Comparison of ENCODE assay signal across 11 cellular contexts in the genomic region with DNA sequence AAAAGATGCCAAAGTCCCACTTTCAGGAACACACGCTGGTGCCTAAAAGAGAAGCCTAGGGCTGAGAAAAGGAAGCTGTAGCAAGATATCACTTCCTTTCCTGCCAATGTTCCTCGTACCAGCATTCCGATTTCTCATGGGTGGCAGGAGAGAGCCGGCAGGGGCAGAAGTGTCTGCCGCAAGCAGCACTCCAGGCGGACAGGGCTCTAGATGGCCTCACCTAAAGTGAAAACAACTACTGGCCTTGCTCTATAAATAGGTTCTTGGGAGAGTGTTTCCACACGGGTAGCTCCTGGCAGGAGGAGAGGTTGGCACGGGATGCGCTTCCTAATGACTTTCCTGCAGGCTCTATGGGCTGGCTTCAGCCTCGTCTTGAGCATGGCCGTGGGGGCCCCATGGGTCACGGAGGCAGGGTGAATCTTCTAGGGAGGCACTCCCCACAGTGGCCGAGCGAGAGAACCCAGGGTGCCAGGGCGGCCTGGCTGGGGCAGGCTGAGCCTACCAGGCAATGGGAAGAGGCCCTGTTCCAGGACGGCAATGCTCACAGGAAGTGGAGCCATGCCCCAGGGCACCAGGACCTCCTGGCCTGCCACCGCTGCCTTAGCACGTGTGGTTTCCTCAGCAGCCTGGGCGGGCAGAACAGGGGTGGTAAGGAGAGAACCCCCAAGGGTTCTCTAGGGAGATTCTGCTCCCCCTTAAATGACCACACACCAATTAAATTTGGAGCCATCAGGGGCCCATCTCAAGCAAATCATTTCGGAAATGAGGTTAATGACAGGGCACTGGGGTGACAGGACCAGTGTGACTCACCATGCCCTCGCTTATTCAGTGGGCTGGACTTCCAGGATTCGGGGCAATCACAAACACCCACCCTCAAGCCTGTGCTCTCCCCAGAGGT. TPM values are rescaled to one million over a fixed set of nuclear protein-coding genes. Genes with fewer than 3 reads are reported as not detected.
DNase-seq lines count a peak whose midpoint lies in the region; ATAC-seq and TF ChIP-seq lines count a peak whose summit lies in the region.
"Had no signal": no experiment of that assay in that cellular context is flagged by ENCODE, and none has a peak within 500 bp of the region (broad histone marks: within the 10 kb centered on the region; RNA-seq: fewer than 3 reads in every experiment).

No MANE protein-coding gene starts in this region.

- no peak overlapping the region for H3K4ac ChIP-seq in mesendoderm (ENCODE audit: low read depth, low read length)

- H3K4me1 Mint-ChIP-seq in T-cell = peaks cover 0 to 11% (median 3%) of the 10 kb centered on the region in 3 donors

- intact Hi-C loops in dorsolateral prefrontal cortex (cut with DNase I) = no loop called here
- intact Hi-C loops in thyroid gland (cut with DNase I) = no loop called here

- no peaks in the 10 kb centered on the region for H3K9me3 Mint-ChIP-seq in T-cell

- H3K9me3 ChIP-seq in SK-N-MC (ENCODE audit: low read depth, low read length) (no peaks in the 10 kb centered on the region), thyroid gland (no peaks in the 10 kb centered on the region)
- H3K9me3 ChIP-seq: colonic mucosa had no signal

- no peak overlapping the region for H2BK15ac ChIP-seq in mesendoderm (replicated peaks; ENCODE audit: low read depth)

- no peak overlapping the region for H3K9ac ChIP-seq in SK-N-MC (ENCODE audit: insufficient read length)
- H3K9ac ChIP-seq in mesendoderm (ENCODE audit: low read length) = no peak overlapping the region

- no peak overlapping the region for H3K18ac ChIP-seq in mesendoderm (ENCODE audit: low read length)

- H4K8ac ChIP-seq in mesendoderm (ENCODE audit: low read depth, low read length) = no peak overlapping the region

- no peak overlapping the region for H2BK5ac ChIP-seq in mesendoderm (ENCODE audit: low read length)

- no peaks in the 10 kb centered on the region for H3K79me1 ChIP-seq in mesendoderm (ENCODE audit: low read length)

- H3K4me1 ChIP-seq in thyroid gland (peaks cover 19 to 22% of the 10 kb centered on the region in 2 donors), mesendoderm (ENCODE audit: control insufficient read depth, low read depth, low read length) (no peaks in the 10 kb centered on the region)
- H3K4me1 ChIP-seq: colonic mucosa had no signal

- TF ChIP-seq POLR2A in thyroid gland (IDR thresholded peaks at IDR 0.05) = peak in 1 of 2 donors; percentile 43

- H3K4me2 ChIP-seq in mesendoderm (ENCODE audit: low read length) = no peak overlapping the region

- H4K5ac ChIP-seq in mesendoderm (ENCODE audit: low read length) = no peak overlapping the region

- no peaks in the 10 kb centered on the region for H3K36me3 Mint-ChIP-seq in T-cell

- DNase-seq in SK-N-MC (ENCODE audit: low read depth, low spot score) (no peak), dorsolateral prefrontal cortex (peak in 1 of 10 donors; percentile 70), midbrain (lab: John Stamatoyannopoulos, UW) (peak; percentile 43), thyroid gland (peak; percentile 89 to 91), T-cell (no peak), mesendoderm (no peak)
- DNase-seq: colonic mucosa; NCI-H1694 treated with DMSO at 0.1 percent for 48 hours; OCI-M1; stimulated activated naive CD4-positive, alpha-beta T cell treated with Interleukin-2 at 50 U/mL for 16 hours had no signal

- H2AK5ac ChIP-seq in mesendoderm (ENCODE audit: low read length) = no peak overlapping the region

- H3K27me3 ChIP-seq in dorsolateral prefrontal cortex (no peaks in the 10 kb centered on the region), thyroid gland (no peaks in the 10 kb centered on the region), mesendoderm (ENCODE audit: insufficient read depth, low read length, poor library complexity) (no peaks in the 10 kb centered on the region)
- H3K27me3 ChIP-seq: colonic mucosa had no signal

- ATAC-seq in T-cell (replicated peaks in 1 of 4) (no peak), GM21360 (IDR thresholded peaks at IDR 0.05; ENCODE audit: unreplicated experiment) (no peak)

- WGBS in thyroid gland, 2 donors = 43 to 61% methylated on average over 11 to 22 of the region's 22 CpGs
- no CpG with 5 or more reads among the region's 22 CpGs for WGBS in mesendoderm (ENCODE audit: extremely low coverage, insufficient coverage, low lambda C conversion rate)

- H3K27ac ChIP-seq in SK-N-MC (peak overlapping the region; percentile 81), dorsolateral prefrontal cortex (peak overlapping the region in 55 of 59 donors; percentile 4 to 87 (median 68)), thyroid gland (peak overlapping the region; percentile 70 to 93 (median 82)), mesendoderm (ENCODE audit: low read depth, low read length) (no peak overlapping the region)
- H3K27ac ChIP-seq: colonic mucosa had no signal

- H3K27ac Mint-ChIP-seq in T-cell = no peak overlapping the region

- TF ChIP-seq CTCF in dorsolateral prefrontal cortex (IDR thresholded peaks at IDR 0.05 in 54 of 56, conservative IDR thresholded peaks at IDR 0.05 in 2 of 56; ENCODE audit: low read depth in 1 of 56, partially characterized antibody in 56 of 56) = no peak
- peak in 3 of 6 experiments; percentile 31 to 50 (median 33) for TF ChIP-seq CTCF in thyroid gland (IDR thresholded peaks at IDR 0.05)

- no peaks in the 10 kb centered on the region for H3K79me2 ChIP-seq in mesendoderm (ENCODE audit: control insufficient read depth, insufficient read depth, low read length)

- CTCF ChIA-PET in T-cell (lab: Charles Lee) = no interaction called here

- POLR2A ChIA-PET in T-cell (lab: Charles Lee) = no interaction called here

- H3K4me3 ChIP-seq in SK-N-MC = no peak overlapping the region
- H3K4me3 ChIP-seq in dorsolateral prefrontal cortex = no peak overlapping the region
- no peak overlapping the region for H3K4me3 ChIP-seq in thyroid gland (replicated peaks in 1 of 3)
- no peak overlapping the region for H3K4me3 ChIP-seq in mesendoderm (ENCODE audit: low read length)
- H3K4me3 ChIP-seq: colonic mucosa had no signal

- H3K27me3 Mint-ChIP-seq in T-cell = no peaks in the 10 kb centered on the region

- H3K36me3 ChIP-seq in SK-N-MC (ENCODE audit: insufficient read depth, low read length) = no peaks in the 10 kb centered on the region
- no peaks in the 10 kb centered on the region for H3K36me3 ChIP-seq in thyroid gland
- H3K36me3 ChIP-seq in mesendoderm (ENCODE audit: control insufficient read depth, insufficient read depth, low read length) = no peaks in the 10 kb centered on the region
- H3K36me3 ChIP-seq: colonic mucosa had no signal

- no peak overlapping the region for H3K56ac ChIP-seq in mesendoderm (ENCODE audit: low read length)

- H2BK120ac ChIP-seq in mesendoderm (ENCODE audit: low read depth, low read length) = no peak overlapping the region

- no peak overlapping the region for H3K4me3 Mint-ChIP-seq in T-cell

- H3K23ac ChIP-seq in mesendoderm (ENCODE audit: low read length) = no peak overlapping the region

RNA-seq across cellular contexts. Expression of a gene that starts 14.6 kb away (rescaled TPM):
- total RNA-seq in dorsolateral prefrontal cortex (10 to 100 TPM; 29.0 to 90.9 (median 44.8) TPM), thyroid gland (10 to 100 TPM in 3 of 4 donors, 1 to 10 TPM in 1; 6.9 to 10.6 (median 10.4) TPM), T-cell (10 to 100 TPM; 11.3 to 41.3 (median 39.0) TPM)
- 13.1 TPM for polyA plus RNA-seq in mesendoderm (2013, experiment 1 of 2)
- polyA plus RNA-seq in mesendoderm (2013, experiment 2 of 2) = 13.9 TPM

Comparison
In these comparisons a context has a peak if more than half of its experiments do, and no peak if none do; other contexts are left out.
1. DNase-seq: peak in midbrain (single experiment) and thyroid gland (2 of 2); none in SK-N-MC (single experiment), T-cell (0 of 34) and mesendoderm (single experiment).